ENCODE assay signal across 9 cellular contexts in the genomic region with DNA sequence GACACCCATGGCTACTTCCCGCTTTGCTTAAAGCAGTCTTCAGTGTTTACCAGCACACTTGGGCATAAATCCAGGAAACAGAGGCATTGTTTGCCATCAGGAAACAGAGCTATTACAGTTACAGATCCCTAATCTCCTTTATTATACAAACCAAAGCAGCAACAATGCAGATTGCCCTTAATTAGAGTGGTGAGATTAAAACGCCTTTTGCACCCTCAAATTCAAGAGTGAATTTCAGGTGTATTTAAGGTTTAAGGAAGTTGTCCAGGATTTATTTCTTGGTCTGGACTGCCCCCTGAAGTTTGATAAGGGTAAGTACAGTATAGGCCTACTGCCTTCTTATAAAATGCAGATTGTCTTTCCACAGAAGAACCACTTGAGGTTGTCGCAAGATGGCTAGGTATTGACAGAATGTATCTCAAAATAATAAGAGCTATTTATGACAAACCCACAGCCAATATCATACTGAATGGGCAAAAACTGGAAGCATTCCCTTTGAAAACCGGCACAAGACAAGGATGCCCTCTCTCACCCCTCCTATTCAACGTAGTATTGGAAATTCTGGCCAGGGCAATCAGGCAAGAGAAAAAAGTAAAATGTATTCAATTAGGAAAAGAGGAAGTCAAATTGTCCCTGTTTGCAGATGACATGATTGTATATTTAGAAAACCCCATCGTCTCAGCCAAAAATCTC. TPM values are rescaled to one million over a fixed set of nuclear protein-coding genes. Genes with fewer than 3 reads are reported as not detected.
DNase-seq lines count a peak whose midpoint lies in the region; ATAC-seq and TF ChIP-seq lines count a peak whose summit lies in the region.
"Not testable (repeated sequence)": the region's sequence is repeated elsewhere in the genome, so short reads cannot be mapped to it uniquely, and the experiment has no call there.
"Had no signal": no experiment of that assay in that cellular context is flagged by ENCODE, and none has a peak within 500 bp of the region (broad histone marks: within the 10 kb centered on the region; RNA-seq: fewer than 3 reads in every experiment).

No MANE protein-coding gene starts in this region.

- H3K4me2 ChIP-seq in neural cell (ENCODE audit: low read length), result not testable (repeated sequence)

- H3K27ac ChIP-seq in neural cell (ENCODE audit: low read length), result not testable (repeated sequence)
- H3K27ac ChIP-seq in upper lobe of right lung, result peak overlapping the region; percentile 70

- TF ChIP-seq EP300 in neural cell (conservative IDR thresholded peaks at IDR 0.05; ENCODE audit: poor library complexity, severe bottlenecking), result not testable (repeated sequence)

- DNase-seq in DMS153 (lab: John Stamatoyannopoulos, UW) (peak; percentile 83), HT-29 (ENCODE audit: low spot score) (peak; percentile 95), NCI-H2196 treated with DMSO at 0.1 percent for 48 hours (lab: John Stamatoyannopoulos, UW; ENCODE audit: unreplicated experiment) (peak; percentile 79), SHP77 treated with DMSO at 0.1 percent for 48 hours (lab: John Stamatoyannopoulos, UW) (peak; percentile 68), cerebellar cortex (ENCODE audit: low spot score) (peak; percentile 67)
- not testable (repeated sequence) for DNase-seq in left cardiac atrium, upper lobe of right lung

- H4K20me1 ChIP-seq in neural cell (ENCODE audit: insufficient read depth), result not testable (repeated sequence)

- H3K4me1 ChIP-seq in upper lobe of right lung, result peaks cover 20% of the 10 kb centered on the region

- H3K9me3 ChIP-seq in neural cell (ENCODE audit: low read length); upper lobe of right lung: not testable (repeated sequence)

- not testable (repeated sequence) for H3K36me3 ChIP-seq in neural cell (ENCODE audit: insufficient read depth, low read length); upper lobe of right lung

- TF ChIP-seq CTCF in neural cell (IDR thresholded peaks at IDR 0.05; ENCODE audit: poor library complexity, severe bottlenecking), result peak; percentile 92
- TF ChIP-seq CTCF in upper lobe of right lung (IDR thresholded peaks at IDR 0.05), result peak; percentile 77

- ATAC-seq in left cardiac atrium (peak; percentile 74 to 77), upper lobe of right lung (peak; percentile 90)

- not testable (repeated sequence) for H3K4me3 ChIP-seq in neural cell (ENCODE audit: low read length); upper lobe of right lung

- H3K9me2 ChIP-seq in neural cell (ENCODE audit: insufficient read depth, low read length), result not testable (repeated sequence)

- intact Hi-C loops in left cardiac atrium (cut with DNase I), result loop anchor here in 1 of 2 donors (2.0 kb wide), 1 partner anchor 142 kb away; no protein-coding TSS in a partner anchor
- intact Hi-C loops in upper lobe of right lung (cut with DNase I), result loop anchor here (10.0 kb wide), 1 partner anchor 146 kb away; no protein-coding TSS in a partner anchor

- H3K79me2 ChIP-seq in neural cell (replicated peaks; ENCODE audit: insufficient read depth, low read length), result not testable (repeated sequence)

- not testable (repeated sequence) for H3K9ac ChIP-seq in neural cell (ENCODE audit: low read length)

- H2AFZ ChIP-seq in neural cell (ENCODE audit: low read depth, low read length), result not testable (repeated sequence)

- peak; percentile 93 for TF ChIP-seq RAD21 in neural cell (conservative IDR thresholded peaks at IDR 0.05)

- not testable (repeated sequence) for H3F3A ChIP-seq in neural cell (ENCODE audit: insufficient read depth, low read length, poor library complexity, severe bottlenecking)

- H3K27me3 ChIP-seq in neural cell (ENCODE audit: insufficient read depth, low read depth, low read length); upper lobe of right lung: not testable (repeated sequence)

TF ChIP-seq in neural cell, 6 proteins besides CTCF, POLR2A, EP300 and RAD21:
- TF ChIP-seq SMC3 (conservative IDR thresholded peaks at IDR 0.05; ENCODE audit: poor library complexity), result peak; percentile 94

RNA-seq across cellular contexts. Expression of a gene that starts 51.2 kb away (rescaled TPM):
- total RNA-seq in HT-29 (2014; rRNA removed; shearing (Covaris generic)), result 7.6 and 9.1 TPM in 2 replicates
- total RNA-seq in left cardiac atrium (not detected), upper lobe of right lung (12.9 TPM)
- polyA plus RNA-seq in neural cell, result not detected in 2 replicates
- polyA minus RNA-seq in neural cell, result 0.12 TPM in 1 of 2 replicates, not detected in the other
- total RNA-seq: naive thymus-derived CD8-positive, alpha-beta T cell had no signal
- polyA plus RNA-seq: naive thymus-derived CD8-positive, alpha-beta T cell had no signal
